ENCODE assay signal across 1 cellular context in the genomic region with DNA sequence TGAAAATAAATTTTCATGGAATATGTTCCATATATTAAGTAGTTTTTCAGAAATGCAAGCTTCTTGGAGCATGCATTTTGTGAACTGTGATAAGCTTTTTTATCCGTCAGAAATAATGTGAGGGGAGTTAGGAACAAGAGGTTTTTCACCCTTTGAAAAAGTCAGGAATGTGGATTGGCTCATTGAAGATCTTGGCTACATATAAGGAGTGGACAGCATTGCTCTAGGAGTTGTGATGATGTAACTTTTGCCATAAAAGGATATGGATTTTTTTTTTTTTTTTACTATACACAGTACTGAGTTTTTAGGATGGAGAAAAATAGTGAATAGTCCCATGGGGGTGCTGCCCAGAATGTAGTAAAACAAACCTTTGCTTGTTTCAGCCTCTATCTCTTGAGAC.
TF ChIP-seq lines count a peak whose summit lies in the region.

No MANE protein-coding gene starts in this region.

TF ChIP-seq in IMR-90, 13 proteins besides CTCF, POLR2A, EP300 and RAD21 (continued from another document):
- TF ChIP-seq, protein P1, sequence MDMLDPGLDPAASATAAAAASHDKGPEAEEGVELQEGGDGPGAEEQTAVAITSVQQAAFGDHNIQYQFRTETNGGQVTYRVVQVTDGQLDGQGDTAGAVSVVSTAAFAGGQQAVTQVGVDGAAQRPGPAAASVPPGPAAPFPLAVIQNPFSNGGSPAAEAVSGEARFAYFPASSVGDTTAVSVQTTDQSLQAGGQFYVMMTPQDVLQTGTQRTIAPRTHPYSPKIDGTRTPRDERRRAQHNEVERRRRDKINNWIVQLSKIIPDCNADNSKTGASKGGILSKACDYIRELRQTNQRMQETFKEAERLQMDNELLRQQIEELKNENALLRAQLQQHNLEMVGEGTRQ (IDR thresholded peaks at IDR 0.05; ENCODE audit: low read depth, low read length) = no peak
TF ChIP-seq in IMR-90: peak in this region for 1.
